Comparison of ENCODE assay signal across 7 cellular contexts in genomic region chr2:90244902-90245765, GRCh38.
DNase-seq lines count a peak whose midpoint lies in the region; ATAC-seq, FAIRE-seq and TF ChIP-seq lines count a peak whose summit lies in the region.
"Not testable (repeated sequence)": the region's sequence is repeated elsewhere in the genome, so short reads cannot be mapped to it uniquely, and the experiment has no call there.

No MANE protein-coding gene starts in this region.

- H3K4me3 ChIP-seq in HAP-1 (peak overlapping the region; percentile 31), SK-N-MC (peak overlapping the region; percentile 51), HepG2 (replicated peaks in 1 of 3; ENCODE audit: insufficient read depth in 1 of 3, low read depth in 2 of 3, low read length in 3 of 3) (peak overlapping the region in 1 of 3 experiments; percentile 28; a peak in 2 of 6 replicates)
- not testable (repeated sequence) for H3K4me3 ChIP-seq in choroid plexus epithelial cell (ENCODE audit: low read depth, low read length); right cardiac atrium (ENCODE audit: low read length)

- H3K79me2 ChIP-seq in HepG2 (ENCODE audit: insufficient read depth, low read length), result not testable (repeated sequence)

- H3K9me3 ChIP-seq in HAP-1; SK-N-MC (ENCODE audit: low read depth, low read length); right cardiac atrium (ENCODE audit: control insufficient read depth, low read length); HepG2 (ENCODE audit: low read length): not testable (repeated sequence)

- CTCF ChIA-PET in HepG2 (lab: Yijun Ruan, JAX; ENCODE audit: low intra/inter-chr PET ratio, low total read pairs), result not testable (repeated sequence)

- not testable (repeated sequence) for H3K36me3 Mint-ChIP-seq in nephron progenitor cell (ENCODE audit: low read depth)

- FAIRE-seq in HepG2 (lab: Jason Lieb, UNC), result not testable (repeated sequence)

- H4K20me1 ChIP-seq in HepG2 (ENCODE audit: insufficient read depth, low read length), result not testable (repeated sequence)

- H3K27ac Mint-ChIP-seq in nephron progenitor cell, result not testable (repeated sequence)

- not testable (repeated sequence) for H3K9ac ChIP-seq in SK-N-MC (ENCODE audit: insufficient read length); HepG2 (ENCODE audit: insufficient read depth, low read depth, low read length)

- intact Hi-C loops in right cardiac atrium (cut with DNase I); HepG2 (cut with micrococcal nuclease; ENCODE audit: unreplicated experiment): not testable (repeated sequence)

- not testable (repeated sequence) for H3K27ac ChIP-seq in SK-N-MC; right cardiac atrium (ENCODE audit: low read length); HepG2 (ENCODE audit: extremely low read length, insufficient read depth, low read length)

- H3K36me3 ChIP-seq in HAP-1 (replicated peaks); SK-N-MC (ENCODE audit: insufficient read depth, low read length); HepG2 (replicated peaks in 1 of 2; ENCODE audit: control insufficient read depth in 1 of 2, insufficient read depth in 2 of 2, low read length in 2 of 2): not testable (repeated sequence)

- H3K4me1 Mint-ChIP-seq in nephron progenitor cell, result not testable (repeated sequence)

- not testable (repeated sequence) for TF ChIP-seq EP300 in HepG2 (IDR thresholded peaks at IDR 0.05; ENCODE audit: low read depth in 2 of 2, low read length in 2 of 2); HepG2 (CRISPR knock-in tag; IDR thresholded peaks at IDR 0.05; ENCODE audit: borderline replicate concordance)

- in situ Hi-C loops in HAP-1 (cut with MboI; ENCODE audit: low sequenced_read_pairs); HepG2 (cut with HindIII; ENCODE audit: extremely low pct_ligation_motif_present, low pct_unique_long_range_greater_than_20kb): not testable (repeated sequence)

- not testable (repeated sequence) for H3K9me3 Mint-ChIP-seq in nephron progenitor cell

- WGBS in right cardiac atrium, result 75% methylated on average over 91 of the region's 94 CpGs
- 84% methylated on average over 83 of the region's 94 CpGs for WGBS in HepG2 (ENCODE audit: low lambda C conversion rate)

- not testable (repeated sequence) for TF ChIP-seq POLR2A in HepG2 (IDR thresholded peaks at IDR 0.05; ENCODE audit: insufficient read depth in 1 of 2, low read depth in 2 of 2, low read length in 2 of 2)

- POLR2A ChIA-PET in HepG2 (lab: Yijun Ruan, JAX), result not testable (repeated sequence)

- H3K27me3 Mint-ChIP-seq in nephron progenitor cell (ENCODE audit: low read depth, poor library complexity), result not testable (repeated sequence)

- TF ChIP-seq RAD21 in HepG2 (CRISPR knock-in tag; IDR thresholded peaks at IDR 0.05), result not testable (repeated sequence)

- H2AFZ ChIP-seq in HepG2 (ENCODE audit: low read length), result not testable (repeated sequence)

- DNase-seq in HAP-1 (ENCODE audit: low spot score in 2 of 2) (peak in 1 of 2 experiments; percentile 54), choroid plexus epithelial cell (ENCODE audit: low read depth) (peak; percentile 10), right cardiac atrium (peak in 2 of 3 donors; percentile 38 to 71), nephron progenitor cell (peak; percentile 36), retina (peak; percentile 27)
- DNase-seq in SK-N-MC (ENCODE audit: low read depth, low spot score); HepG2 (ENCODE audit: low spot score): not testable (repeated sequence)

- BruUV-seq in HepG2 (replicated peaks; lab: Mats Ljungman, UMichigan), result not testable (repeated sequence)

- H3K27me3 ChIP-seq in HAP-1 (ENCODE audit: low read depth); right cardiac atrium (ENCODE audit: control insufficient read depth, insufficient read depth); HepG2 (ENCODE audit: control insufficient read depth in 1 of 2, insufficient read depth in 2 of 2, low read length in 2 of 2): not testable (repeated sequence)

- H3K4me2 ChIP-seq in HepG2 (ENCODE audit: low read depth, low read length), result not testable (repeated sequence)

- H3K4me3 Mint-ChIP-seq in nephron progenitor cell, result peak overlapping the region; percentile 72

- TF ChIP-seq CTCF in choroid plexus epithelial cell (conservative IDR thresholded peaks at IDR 0.05; ENCODE audit: low read depth, low read length); HepG2 (CRISPR knock-in tag; IDR thresholded peaks at IDR 0.05); nephron progenitor cell (IDR thresholded peaks at IDR 0.05): not testable (repeated sequence)

- not testable (repeated sequence) for H3K4me1 ChIP-seq in HAP-1; right cardiac atrium (ENCODE audit: control insufficient read depth, insufficient read depth, low read length); HepG2 (ENCODE audit: insufficient read depth, low read length)

- ATAC-seq in right cardiac atrium, HepG2: not testable (repeated sequence)

TF ChIP-seq in HepG2, 621 proteins besides CTCF, POLR2A, EP300 and RAD21:
- TF ChIP-seq HNRNPLL (IDR thresholded peaks at IDR 0.05; ENCODE audit: low read depth, low read length, poor library complexity, severe bottlenecking), result peak; percentile 90
- peak; percentile 47; the same call in 1 of the 2 replicates for TF ChIP-seq MYPOP (CRISPR knock-in tag; IDR thresholded peaks at IDR 0.05)
- TF ChIP-seq UBTF (CRISPR knock-in tag; IDR thresholded peaks at IDR 0.05), result peak; percentile 55; the same call in 1 of the 2 replicates
